ENCODE assay signal across 9 cellular contexts in the genomic region with DNA sequence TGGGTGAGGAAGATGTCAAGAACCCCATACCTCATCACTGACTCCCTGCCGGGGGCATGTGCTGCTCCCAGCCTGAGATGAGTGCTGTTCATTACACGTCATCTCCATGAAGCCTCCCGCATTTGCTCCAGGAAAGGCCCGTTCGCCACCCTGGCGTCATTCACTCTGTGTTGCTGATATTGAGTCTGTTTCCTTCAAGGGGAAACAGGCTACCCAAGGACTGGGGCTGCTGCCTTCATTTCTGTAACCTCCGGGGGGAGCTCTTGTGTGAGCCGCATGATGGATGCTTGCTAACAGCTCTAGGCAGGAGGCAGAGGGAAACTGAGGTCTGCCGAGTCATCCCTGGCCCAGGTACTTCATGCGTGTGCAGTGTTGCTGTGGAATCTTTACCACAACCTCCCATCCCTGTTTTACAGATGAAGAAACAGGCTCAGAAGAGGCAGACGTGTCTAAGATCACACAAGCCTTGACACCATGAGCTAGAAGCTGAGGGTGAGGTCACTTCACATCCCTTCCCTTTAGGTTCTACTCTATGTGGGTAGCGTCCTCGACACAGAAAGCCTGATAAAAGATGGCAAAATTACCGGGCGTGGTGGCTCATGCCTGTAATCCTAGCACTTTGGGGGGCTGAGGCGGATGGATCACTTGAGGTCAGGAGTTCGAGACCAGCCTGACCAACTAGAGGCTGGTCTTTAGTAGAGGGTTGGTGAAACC. TPM values are rescaled to one million over a fixed set of nuclear protein-coding genes. Genes with fewer than 3 reads are reported as not detected.
A peak's percentile ranks its signal among the peaks of the same experiment; 100 is the strongest.
DNase-seq lines count a peak whose midpoint lies in the region; ATAC-seq and TF ChIP-seq lines count a peak whose summit lies in the region.
"Had no signal": no experiment of that assay in that cellular context is flagged by ENCODE, and none has a peak within 500 bp of the region (broad histone marks: within the 10 kb centered on the region; RNA-seq: fewer than 3 reads in every experiment).

No MANE protein-coding gene starts in this region.

- no peak for TF ChIP-seq POLR2A in Peyer's patch (IDR thresholded peaks at IDR 0.05)

- H3K4me1 ChIP-seq in Peyer's patch = peaks cover 9 to 72% (median 20%) of the 10 kb centered on the region in 4 donors

- no peaks in the 10 kb centered on the region for H3K27me3 ChIP-seq in Peyer's patch

- peak; percentile 62 for DNase-seq in activated CD4-positive, alpha-beta T cell treated with anti-CD3 and anti-CD28 coated beads for 48 hours
- no peak for DNase-seq in activated CD4-positive, alpha-beta T cell treated with anti-CD3 and anti-CD28 coated beads for 1 hour
- DNase-seq in Peyer's patch (peak in 2 of 3 donors; percentile 44 to 49), epithelial cell of esophagus (ENCODE audit: low read depth) (peak; percentile 32), GOT3 (lab: John Stamatoyannopoulos, UW) (no peak)
- peak; percentile 27 for DNase-seq in stimulated activated CD4-positive, alpha-beta T cell treated with anti-CD3 and anti-CD28 coated beads, Interleukin-4, amount 100 ng/mL, for 24 hours

- H3K4me3 ChIP-seq in Peyer's patch (no peak overlapping the region), epithelial cell of esophagus (ENCODE audit: low read length) (no peak overlapping the region)

- no peak overlapping the region for H3K27ac ChIP-seq in Peyer's patch

- TF ChIP-seq CTCF in Peyer's patch (IDR thresholded peaks at IDR 0.05) (peak in 3 of 6 experiments; percentile 10 to 24 (median 12)), epithelial cell of esophagus (IDR thresholded peaks at IDR 0.05; ENCODE audit: insufficient read depth, low read depth, low read length, missing control alignments) (peak; percentile 43)

- ATAC-seq in GM18909 (IDR thresholded peaks at IDR 0.05; ENCODE audit: poor library complexity, unreplicated experiment) = no peak
- no peak for ATAC-seq in GM21528 (IDR thresholded peaks at IDR 0.05; ENCODE audit: low FRiP score, unreplicated experiment)

- no peaks in the 10 kb centered on the region for H3K9me3 ChIP-seq in Peyer's patch

- H3K36me3 ChIP-seq in Peyer's patch = no peaks in the 10 kb centered on the region

RNA-seq across cellular contexts. Expression of gene ARMC5, which starts 3.5 kb away (rescaled TPM):
- 10 to 100 TPM; 12.4 to 20.4 (median 17.6) TPM for total RNA-seq in Peyer's patch

RNA-seq across cellular contexts. Expression of gene ZNF843, which starts 13.2 kb away (rescaled TPM):
- 1 to 10 TPM in 1 of 4 donors, under 1 TPM in 1, not detected in 2; 0.47 to 1.3 TPM for total RNA-seq in Peyer's patch

RNA-seq across cellular contexts. Expression of gene TGFB1I1, which starts 16.2 kb away (rescaled TPM):
- total RNA-seq in Peyer's patch = 10 to 100 TPM in 3 of 4 donors, 1 to 10 TPM in 1; 6.0 to 45.4 (median 18.2) TPM

RNA-seq across cellular contexts. Expression of gene SLC5A2, which starts 27.2 kb away (rescaled TPM):
- 1 to 10 TPM in 2 of 4 donors, under 1 TPM in 1, not detected in 1; 0.94 to 5.4 (median 2.4) TPM for total RNA-seq in Peyer's patch
- total RNA-seq: NCI-H460 had no signal

RNA-seq across cellular contexts. Expression of gene COX6A2, which starts 27.6 kb away (rescaled TPM):
- total RNA-seq in Peyer's patch = not detected
- total RNA-seq: NCI-H460 had no signal

Comparison
In these comparisons a context has a peak if more than half of its experiments do, and no peak if none do; other contexts are left out.
1. DNase-seq: peak in activated CD4-positive, alpha-beta T cell treated with anti-CD3 and anti-CD28 coated beads for 48 hours (single experiment), Peyer's patch (2 of 3), epithelial cell of esophagus (single experiment) and stimulated activated CD4-positive, alpha-beta T cell treated with anti-CD3 and anti-CD28 coated beads, Interleukin-4, amount 100 ng/mL, for 24 hours (single experiment); none in activated CD4-positive, alpha-beta T cell treated with anti-CD3 and anti-CD28 coated beads for 1 hour (single experiment) and GOT3 (single experiment).